ENCODE assay signal across 8 cellular contexts in the genomic region with DNA sequence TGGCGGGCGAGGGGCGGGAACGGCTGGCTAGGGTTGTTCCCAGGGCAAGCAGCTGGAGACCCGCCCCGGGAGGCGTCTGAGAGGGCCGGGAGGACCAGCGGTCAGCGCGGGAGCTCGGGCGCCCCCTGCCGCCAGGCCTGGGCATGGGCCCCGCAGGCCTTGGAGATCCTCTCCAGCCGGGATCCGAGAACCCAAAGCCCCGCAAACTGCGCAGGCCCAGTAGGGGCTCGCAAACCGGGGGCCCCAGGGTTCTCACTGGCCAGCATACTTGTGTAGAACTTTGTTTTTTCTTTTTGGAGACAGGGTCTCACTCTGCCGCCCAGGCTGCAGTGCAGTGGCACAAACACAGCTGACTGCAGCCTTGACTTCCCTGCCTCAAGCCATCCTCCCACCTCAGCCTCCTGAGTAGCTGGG. TPM values are rescaled to one million over a fixed set of nuclear protein-coding genes. Genes with fewer than 3 reads are reported as not detected.
DNase-seq lines count a peak whose midpoint lies in the region; ATAC-seq and TF ChIP-seq lines count a peak whose summit lies in the region.

No MANE protein-coding gene starts in this region.

- TF ChIP-seq CTCF in CD8-positive, alpha-beta T cell (IDR thresholded peaks at IDR 0.05): peak; percentile 18
- peak in 3 of 4 experiments; percentile 59 to 64 (median 62) for TF ChIP-seq CTCF in prostate gland (IDR thresholded peaks at IDR 0.05)

- peaks cover 8% of the 10 kb centered on the region for H3K27me3 ChIP-seq in CD8-positive, alpha-beta T cell (ENCODE audit: insufficient read depth, low read length)
- H3K27me3 ChIP-seq in prostate gland (replicated peaks; ENCODE audit: insufficient read depth): no peaks in the 10 kb centered on the region

- no peaks in the 10 kb centered on the region for H3K4me1 Mint-ChIP-seq in CD8-positive, alpha-beta T cell (ENCODE audit: low read depth)
- H3K4me1 Mint-ChIP-seq in activated CD8-positive, alpha-beta T cell treated with anti-CD3 and anti-CD28 coated beads, Interleukin-2, amount 10 ng/mL, durations not matched to agents 7 days and 5 days (ENCODE audit: low read depth): no peaks in the 10 kb centered on the region

- no peaks in the 10 kb centered on the region for H3K4me1 ChIP-seq in CD8-positive, alpha-beta T cell (ENCODE audit: insufficient read depth, low read length)
- H3K4me1 ChIP-seq in prostate gland (replicated peaks): no peaks in the 10 kb centered on the region

- intact Hi-C loops in CD8-positive, alpha-beta T cell (cut with DNase I, micrococcal nuclease): no loop called here
- intact Hi-C loops in Right ventricle myocardium inferior (cut with DNase I) (loop anchor here (5.0 kb wide), 2 partner anchors 384 to 469 kb away; no protein-coding TSS in a partner anchor), prostate gland (cut with DNase I) (loop anchor here (5.0 kb wide), 1 partner anchor 469 kb away; no protein-coding TSS in a partner anchor)

- H3K27ac Mint-ChIP-seq in CD8-positive, alpha-beta T cell: no peak overlapping the region
- no peak overlapping the region for H3K27ac Mint-ChIP-seq in activated CD8-positive, alpha-beta T cell treated with anti-CD3 and anti-CD28 coated beads, Interleukin-2, amount 10 ng/mL, durations not matched to agents 7 days and 5 days

- H3K27me3 Mint-ChIP-seq in CD8-positive, alpha-beta T cell (ENCODE audit: low read depth): peaks cover 48% of the 10 kb centered on the region
- H3K27me3 Mint-ChIP-seq in activated CD8-positive, alpha-beta T cell treated with anti-CD3 and anti-CD28 coated beads, Interleukin-2, amount 10 ng/mL, durations not matched to agents 7 days and 5 days (ENCODE audit: low read depth): peaks cover 15% of the 10 kb centered on the region

- peak in 1 of 7 experiments; percentile 23 for DNase-seq in CD8-positive, alpha-beta T cell
- peak; percentile 41 for DNase-seq in activated CD8-positive, alpha-beta T cell treated with anti-CD3 and anti-CD28 coated beads, Interleukin-2, amount 10 ng/mL, durations not matched to agents 7 days and 5 days
- peak; percentile 83 for DNase-seq in Right ventricle myocardium inferior (ENCODE audit: missing footprints)
- no peak for DNase-seq in prostate gland (ENCODE audit: low spot score)
- DNase-seq in amniotic stem cell (lab: John Stamatoyannopoulos, UW): no peak

- H3K4me3 ChIP-seq in CD8-positive, alpha-beta T cell (ENCODE audit: low read depth, low read length): no peak overlapping the region
- H3K4me3 ChIP-seq in prostate gland: no peak overlapping the region

- ATAC-seq in CD8-positive, alpha-beta T cell: no peak
- peak; percentile 62 for ATAC-seq in HG02885 (IDR thresholded peaks at IDR 0.05; ENCODE audit: poor library complexity, unreplicated experiment)
- ATAC-seq in activated CD8-positive, alpha-beta T cell treated with anti-CD3 and anti-CD28 coated beads, Interleukin-2, amount 10 ng/mL, durations not matched to agents 7 days and 5 days: peak; percentile 77
- ATAC-seq in Right ventricle myocardium inferior: peak; percentile 91
- no peak for ATAC-seq in HG02852 (IDR thresholded peaks at IDR 0.05; ENCODE audit: unreplicated experiment)
- no peak for ATAC-seq in GM18861 (IDR thresholded peaks at IDR 0.05; ENCODE audit: unreplicated experiment)

- 9% methylated on average over 12 of the region's 22 CpGs for WGBS in prostate gland

- POLR2A ChIA-PET in CD8-positive, alpha-beta T cell (lab: Charles Lee): no interaction called here
- POLR2A ChIA-PET in activated CD8-positive, alpha-beta T cell treated with anti-CD3 and anti-CD28 coated beads, Interleukin-2, amount 10 ng/mL, durations not matched to agents 7 days and 5 days (lab: Charles Lee): no interaction called here

- CTCF ChIA-PET in CD8-positive, alpha-beta T cell (lab: Charles Lee): interaction anchor here (0.8 to 1.8 kb wide), 2 partner anchors 13 to 469 kb away, joined by 3 to 6 read pairs; no protein-coding TSS in a partner anchor
- CTCF ChIA-PET in activated CD8-positive, alpha-beta T cell treated with anti-CD3 and anti-CD28 coated beads, Interleukin-2, amount 10 ng/mL, durations not matched to agents 7 days and 5 days (lab: Charles Lee): interaction anchor here (0.6 to 2.4 kb wide), 13 partner anchors 8 to 1190 kb away, joined by 3 to 8 read pairs (median 4); no protein-coding TSS in a partner anchor

- TF ChIP-seq POLR2A in prostate gland (IDR thresholded peaks at IDR 0.05): no peak

- no peaks in the 10 kb centered on the region for H3K36me3 Mint-ChIP-seq in CD8-positive, alpha-beta T cell
- no peaks in the 10 kb centered on the region for H3K36me3 Mint-ChIP-seq in activated CD8-positive, alpha-beta T cell treated with anti-CD3 and anti-CD28 coated beads, Interleukin-2, amount 10 ng/mL, durations not matched to agents 7 days and 5 days (ENCODE audit: low read depth)

- no peaks in the 10 kb centered on the region for H3K9me3 ChIP-seq in CD8-positive, alpha-beta T cell (ENCODE audit: low read length)
- H3K9me3 ChIP-seq in prostate gland: no peaks in the 10 kb centered on the region

- no peak overlapping the region for H3K27ac ChIP-seq in CD8-positive, alpha-beta T cell (ENCODE audit: low read depth, low read length)
- no peak overlapping the region for H3K27ac ChIP-seq in prostate gland

- H3K9me3 Mint-ChIP-seq in CD8-positive, alpha-beta T cell: no peaks in the 10 kb centered on the region
- no peaks in the 10 kb centered on the region for H3K9me3 Mint-ChIP-seq in activated CD8-positive, alpha-beta T cell treated with anti-CD3 and anti-CD28 coated beads, Interleukin-2, amount 10 ng/mL, durations not matched to agents 7 days and 5 days (ENCODE audit: insufficient read depth)

- H3K36me3 ChIP-seq in CD8-positive, alpha-beta T cell (ENCODE audit: insufficient read depth, low read length): no peaks in the 10 kb centered on the region
- H3K36me3 ChIP-seq in prostate gland: no peaks in the 10 kb centered on the region

- H3K4me3 Mint-ChIP-seq in CD8-positive, alpha-beta T cell: no peak overlapping the region
- no peak overlapping the region for H3K4me3 Mint-ChIP-seq in activated CD8-positive, alpha-beta T cell treated with anti-CD3 and anti-CD28 coated beads, Interleukin-2, amount 10 ng/mL, durations not matched to agents 7 days and 5 days

RNA-seq across cellular contexts. Expression of gene ZNF423, which starts 20.8 kb away (rescaled TPM):
- not detected for total RNA-seq in CD8-positive, alpha-beta T cell
- not detected for total RNA-seq in activated CD8-positive, alpha-beta T cell treated with anti-CD3 and anti-CD28 coated beads, Interleukin-2, amount 10 ng/mL, durations not matched to agents 7 days and 5 days
- total RNA-seq in Right ventricle myocardium inferior (8.8 TPM), prostate gland (10 to 100 TPM in 1 of 2 donors, 1 to 10 TPM in 1; 6.1 to 22.7 TPM)

Comparison
In these comparisons a context has a peak if more than half of its experiments do, and no peak if none do; other contexts are left out.
1. ATAC-seq: peak in HG02885 (single experiment), activated CD8-positive, alpha-beta T cell treated with anti-CD3 and anti-CD28 coated beads, Interleukin-2, amount 10 ng/mL, durations not matched to agents 7 days and 5 days (single experiment) and Right ventricle myocardium inferior (single experiment); none in CD8-positive, alpha-beta T cell (single experiment), HG02852 (single experiment) and GM18861 (single experiment).
2. DNase-seq: peak in activated CD8-positive, alpha-beta T cell treated with anti-CD3 and anti-CD28 coated beads, Interleukin-2, amount 10 ng/mL, durations not matched to agents 7 days and 5 days (single experiment) and Right ventricle myocardium inferior (single experiment); none in prostate gland (single experiment) and amniotic stem cell (single experiment).
3. intact Hi-C loops: an anchor here in Right ventricle myocardium inferior (5.0 kb wide) and prostate gland (5.0 kb wide); none called in CD8-positive, alpha-beta T cell.